20 cellular contexts compared by ENCODE assay signal in genomic region chr3:62036726-62037125, GRCh38.
"Had no signal": no experiment of that assay in that cellular context is flagged by ENCODE, and none has a peak within 500 bp of the region (broad histone marks: within the 10 kb centered on the region; RNA-seq: fewer than 3 reads in every experiment).

No MANE protein-coding gene starts in this region.

- H3K27ac ChIP-seq: dorsolateral prefrontal cortex, heart right ventricle, neutrophil, psoas muscle, skin epidermis had no signal

- H3K27me3 ChIP-seq: dorsolateral prefrontal cortex, gastrocnemius medialis, heart right ventricle, neutrophil had no signal

- H3K9me3 ChIP-seq: gastrocnemius medialis, heart right ventricle, neutrophil, psoas muscle had no signal

- H3K4me3 ChIP-seq: dorsolateral prefrontal cortex, gastrocnemius medialis, heart right ventricle, lung, psoas muscle, skin epidermis had no signal

- DNase-seq: cortex of kidney; dorsolateral prefrontal cortex; effector CD8-positive, alpha-beta T cell; gastrocnemius medialis; heart right ventricle; immature natural killer cell; kidney; left colon; left ventricle myocardium superior; naive thymus-derived CD4-positive, alpha-beta T cell; nephron progenitor cell; psoas muscle; stimulated activated CD4-positive, alpha-beta T cell treated with anti-CD3 and anti-CD28 coated beads, Interleukin-12 subunit alpha, Interleukin-12 subunit beta, amount 100 ng/mL, for 4 hours; stimulated activated naive CD4-positive, alpha-beta T cell treated with Interleukin-2 at 50 U/mL for 16 hours; trophoblast cell had no signal

- ATAC-seq: esophagus mucosa; gastrocnemius medialis; heart right ventricle; left colon; left ventricle myocardium superior; naive thymus-derived CD4-positive, alpha-beta T cell; psoas muscle; sciatic nerve had no signal

- H3K36me3 ChIP-seq: gastrocnemius medialis, heart right ventricle, neutrophil had no signal
